8 cellular contexts compared by ENCODE assay signal in genomic region chr15:72375846-72376581, GRCh38. TPM values are rescaled to one million over a fixed set of nuclear protein-coding genes. Genes with fewer than 3 reads are reported as not detected.
A peak's percentile ranks its signal among the peaks of the same experiment; 100 is the strongest.
DNase-seq lines count a peak whose midpoint lies in the region; ATAC-seq lines count a peak whose summit lies in the region.

Gene HEXA, minus strand, starts transcription at chr15:72376014. Its CDS starts 42 bp downstream, at chr15:72375972.

- H3K36me3 Mint-ChIP-seq in effector memory CD8-positive, alpha-beta T cell (ENCODE audit: insufficient read depth) = peaks cover 27% of the 10 kb centered on the region
- peaks cover 2% of the 10 kb centered on the region for H3K36me3 Mint-ChIP-seq in memory B cell

- peak; percentile 84 for ATAC-seq in GM21360 (IDR thresholded peaks at IDR 0.05; ENCODE audit: unreplicated experiment)
- peak; percentile 88 for ATAC-seq in effector memory CD8-positive, alpha-beta T cell (replicated peaks)
- peak; percentile 83 for ATAC-seq in memory B cell (ENCODE audit: low read depth)

- peak within 1 kb of the TSS; percentile 97 to 99 for H3K4me3 Mint-ChIP-seq in effector memory CD8-positive, alpha-beta T cell
- H3K4me3 Mint-ChIP-seq in memory B cell = peak within 1 kb of the TSS; percentile 93

- H3K9me3 Mint-ChIP-seq in effector memory CD8-positive, alpha-beta T cell = no peaks in the 10 kb centered on the region
- no peaks in the 10 kb centered on the region for H3K9me3 Mint-ChIP-seq in memory B cell

- peak; percentile 94 for DNase-seq in COLO668 (lab: John Stamatoyannopoulos, UW; ENCODE audit: unreplicated experiment)
- DNase-seq in HT1080 (ENCODE audit: low read depth) = peak; percentile 94
- peak; percentile 82 to 90 for DNase-seq in NOMO-1 (lab: John Stamatoyannopoulos, UW; ENCODE audit: unreplicated experiment in 2 of 2)
- peak; percentile 86 to 89 for DNase-seq in activated CD8-positive, alpha-beta memory T cell treated with anti-CD3 and anti-CD28 coated beads for 4 hours (ENCODE audit: low read depth in 2 of 2)
- peak; percentile 98 to 99 (median 99) for DNase-seq in effector memory CD8-positive, alpha-beta T cell
- DNase-seq in memory B cell (ENCODE audit: low spot score in 2 of 2) = peak; percentile 97 to 99
- DNase-seq in stimulated activated CD8-positive, alpha-beta memory T cell treated with anti-CD3 and anti-CD28 coated beads, Interleukin-12 subunit alpha, Interleukin-12 subunit beta, amount 100 ng/mL, for 1 hour (ENCODE audit: low read depth) = peak; percentile 93

- peaks cover 38 to 55% of the 10 kb centered on the region in 2 donors for H3K4me1 Mint-ChIP-seq in effector memory CD8-positive, alpha-beta T cell (ENCODE audit: low read depth in 2 of 2)
- peaks cover 42% of the 10 kb centered on the region for H3K4me1 Mint-ChIP-seq in memory B cell

- no peaks in the 10 kb centered on the region for H3K27me3 Mint-ChIP-seq in effector memory CD8-positive, alpha-beta T cell
- no peaks in the 10 kb centered on the region for H3K27me3 Mint-ChIP-seq in memory B cell

- H3K27ac Mint-ChIP-seq in effector memory CD8-positive, alpha-beta T cell = peak within 1 kb of the TSS; percentile 97 to 99
- H3K27ac Mint-ChIP-seq in memory B cell = peak within 1 kb of the TSS; percentile 97

RNA-seq across cellular contexts. Expression of gene HEXA, which starts in this region (rescaled TPM):
- 75.7 and 83.2 TPM in 2 replicates for total RNA-seq in HT1080 (2014; rRNA removed; shearing (Covaris generic))
- polyA plus RNA-seq in HT1080 (2015; cell fraction: cytosol; rRNA removed) = 95.8 and 108 TPM in 2 replicates
- polyA plus RNA-seq in HT1080 (2015; cell fraction: nucleus; rRNA removed) = 261 and 278 TPM in 2 replicates

Comparison
In these comparisons a context has a peak if more than half of its experiments do, and no peak if none do; other contexts are left out.
1. Peak in every context shown above with its lines: DNase-seq and ATAC-seq.